ENCODE assay signal across 22 cellular contexts in genomic region chr6:148347076-148348054, GRCh38. TPM values are rescaled to one million over a fixed set of nuclear protein-coding genes. Genes with fewer than 3 reads are reported as not detected.
DNase-seq lines count a peak whose midpoint lies in the region; ATAC-seq and TF ChIP-seq lines count a peak whose summit lies in the region.
"Had no signal": no experiment of that assay in that cellular context is flagged by ENCODE, and none has a peak within 500 bp of the region (broad histone marks: within the 10 kb centered on the region; RNA-seq: fewer than 3 reads in every experiment).

No MANE protein-coding gene starts in this region.

- H3K4me3 ChIP-seq in left ventricle myocardium inferior (no peak overlapping the region), dorsolateral prefrontal cortex (peak overlapping the region in 4 of 59 donors; percentile 1 to 73 (median 44)), lower lobe of right lung (no peak overlapping the region), vagina (no peak overlapping the region)
- H3K4me3 ChIP-seq: adrenal gland, GM23248, ovary had no signal

- H3K36me3 ChIP-seq in left ventricle myocardium inferior (no peaks in the 10 kb centered on the region), lower lobe of right lung (no peaks in the 10 kb centered on the region), vagina (no peaks in the 10 kb centered on the region)
- H3K36me3 ChIP-seq: adrenal gland, ovary had no signal

- ATAC-seq in left ventricle myocardium superior (no peak), lower lobe of right lung (no peak)
- ATAC-seq: activated T-cell treated with anti-CD3 and anti-CD28 coated beads, Interleukin-2, amount 50 U/mL, for 4 hours; left colon; naive thymus-derived CD8-positive, alpha-beta T cell; stimulated activated effector memory CD8-positive, alpha-beta T cell treated with anti-CD3 and anti-CD28 coated beads, Interleukin-12 subunit alpha, Interleukin-12 subunit beta, amount 100 ng/mL, for 72 hours had no signal

- H3K27ac ChIP-seq in left ventricle myocardium inferior (replicated peaks) (peak overlapping the region; percentile 95), dorsolateral prefrontal cortex (peak overlapping the region in 45 of 59 donors; percentile 2 to 97 (median 91)), lower lobe of right lung (peak overlapping the region; percentile 20), vagina (peak overlapping the region; percentile 36)
- H3K27ac ChIP-seq: adrenal gland, GM23248, ovary had no signal

- TF ChIP-seq CTCF in left ventricle myocardium inferior (IDR thresholded peaks at IDR 0.05; ENCODE audit: borderline replicate concordance) (no peak), dorsolateral prefrontal cortex (IDR thresholded peaks at IDR 0.05 in 54 of 56, conservative IDR thresholded peaks at IDR 0.05 in 2 of 56; ENCODE audit: low read depth in 1 of 56, partially characterized antibody in 56 of 56) (no peak), lower lobe of right lung (IDR thresholded peaks at IDR 0.05) (no peak), vagina (IDR thresholded peaks at IDR 0.05) (no peak)

- H3K9me3 ChIP-seq in left ventricle myocardium inferior (replicated peaks) = no peaks in the 10 kb centered on the region
- no peaks in the 10 kb centered on the region for H3K9me3 ChIP-seq in lower lobe of right lung
- H3K9me3 ChIP-seq in vagina = no peaks in the 10 kb centered on the region
- H3K9me3 ChIP-seq: adrenal gland, ovary had no signal

- DNase-seq in left ventricle myocardium inferior = no peak
- DNase-seq in left ventricle myocardium superior = no peak
- DNase-seq in dorsolateral prefrontal cortex = no peak
- no peak for DNase-seq in lower lobe of right lung
- DNase-seq in vagina (ENCODE audit: extremely low spot score in 2 of 2) = no peak
- DNase-seq in HT-29 (ENCODE audit: low spot score) = no peak
- no peak for DNase-seq in NCI-H446 (lab: John Stamatoyannopoulos, UW)
- DNase-seq in OCI-M2 (lab: John Stamatoyannopoulos, UW; ENCODE audit: unreplicated experiment) = no peak
- DNase-seq: activated CD4-positive, alpha-beta T cell treated with anti-CD3 and anti-CD28 coated beads for 4 hours; activated naive CD4-positive, alpha-beta T cell; activated T-cell treated with anti-CD3 and anti-CD28 coated beads, Interleukin-2, amount 50 U/mL, for 4 hours; adrenal gland; GDM1; GM23248; left colon; naive thymus-derived CD8-positive, alpha-beta T cell; NCI-H1105; NCI-H2081; ovary; retina; RPMI8226 had no signal

- H3K27me3 ChIP-seq in left ventricle myocardium inferior (ENCODE audit: low read depth) = no peaks in the 10 kb centered on the region
- peaks cover 0 to 4% (median 0%) of the 10 kb centered on the region in 45 donors for H3K27me3 ChIP-seq in dorsolateral prefrontal cortex
- H3K27me3 ChIP-seq in lower lobe of right lung (ENCODE audit: low read depth) = no peaks in the 10 kb centered on the region
- no peaks in the 10 kb centered on the region for H3K27me3 ChIP-seq in vagina
- H3K27me3 ChIP-seq: adrenal gland, ovary had no signal

- intact Hi-C loops in left ventricle myocardium inferior (cut with micrococcal nuclease) = loop anchor here (10.0 kb wide), 1 partner anchor 117 kb away; no protein-coding TSS in a partner anchor
- intact Hi-C loops in left ventricle myocardium superior (cut with micrococcal nuclease) = no loop called here
- intact Hi-C loops in dorsolateral prefrontal cortex (cut with DNase I) = loop anchor here (10.0 kb wide), 2 partner anchors 47 to 53 kb away; no protein-coding TSS in a partner anchor
- intact Hi-C loops in lower lobe of right lung (cut with DNase I) = no loop called here
- intact Hi-C loops in vagina (cut with DNase I) = no loop called here

- no peak for TF ChIP-seq POLR2A in vagina (IDR thresholded peaks at IDR 0.05)

- H3K4me1 ChIP-seq in left ventricle myocardium inferior (peaks cover 76% of the 10 kb centered on the region), lower lobe of right lung (peaks cover 22% of the 10 kb centered on the region), vagina (peaks cover 31% of the 10 kb centered on the region)
- H3K4me1 ChIP-seq: adrenal gland had no signal

RNA-seq across cellular contexts. Expression of gene SASH1, which starts 4.7 kb away (rescaled TPM):
- total RNA-seq in left ventricle myocardium inferior = 22.5 TPM
- 31.8 TPM for total RNA-seq in left ventricle myocardium superior
- 100 to 1,000 TPM in 105 of 120 experiments, 10 to 100 TPM in 15; 67.5 to 387 (median 117) TPM for total RNA-seq in dorsolateral prefrontal cortex
- total RNA-seq in lower lobe of right lung = 103 TPM
- 86.4 TPM for total RNA-seq in vagina
- 8.9 and 10.2 TPM in 2 replicates for total RNA-seq in HT-29 (2014; rRNA removed; shearing (Covaris generic))
- total RNA-seq: naive thymus-derived CD8-positive, alpha-beta T cell had no signal

Comparison
In these comparisons a context has a peak if more than half of its experiments do, and no peak if none do; other contexts are left out.
1. intact Hi-C loops: an anchor here in left ventricle myocardium inferior (10.0 kb wide) and dorsolateral prefrontal cortex (10.0 kb wide); none called in left ventricle myocardium superior, lower lobe of right lung and vagina.
2. H3K27ac ChIP-seq: peak in every context shown above with its lines; median percentile 95 in left ventricle myocardium inferior; 91 in dorsolateral prefrontal cortex; 36 in vagina; 20 in lower lobe of right lung.